In genomic region chr3:144463916-144464315, GRCh38 we compare ENCODE assay signal across 21 cellular contexts.
"Had no signal": no experiment of that assay in that cellular context is flagged by ENCODE, and none has a peak within 500 bp of the region (broad histone marks: within the 10 kb centered on the region; RNA-seq: fewer than 3 reads in every experiment).

No MANE protein-coding gene starts in this region.

- H3K27me3 Mint-ChIP-seq: activated CD4-positive, alpha-beta T cell treated with anti-CD3 and anti-CD28 coated beads, Interleukin-2, amount 10 ng/mL, durations not matched to agents 7 days and 5 days; brain; stimulated activated naive CD8-positive, alpha-beta T cell treated with anti-CD3 and anti-CD28 coated beads, Interleukin-15, Interleukin-2, amounts not matched to agents 100 ng/mL and 50 ng/mL, for 24 hours had no signal

- H3K9me3 ChIP-seq: gastroesophageal sphincter, heart right ventricle, left ventricle myocardium inferior, prostate gland, right atrium auricular region, tibial nerve had no signal

- DNase-seq: activated CD4-positive, alpha-beta T cell treated with anti-CD3 and anti-CD28 coated beads, Interleukin-2, amount 10 ng/mL, durations not matched to agents 7 days and 5 days; activated CD8-positive, alpha-beta T cell treated with anti-CD3 and anti-CD28 coated beads, Interleukin-2, amount 10 ng/mL, durations not matched to agents 7 days and 5 days; activated naive CD4-positive, alpha-beta T cell treated with anti-CD3 and anti-CD28 coated beads for 36 hours; activated T-cell treated with anti-CD3 and anti-CD28 coated beads, Interleukin-2, amount 50 U/mL, for 4 hours; anterior cingulate cortex; central memory CD4-positive, alpha-beta T cell; heart right ventricle; immature natural killer cell; kidney glomerular epithelial cell; left ventricle myocardium inferior; mammary epithelial cell; midbrain; occipital lobe had no signal

- ATAC-seq: activated CD4-positive, CD25-positive, alpha-beta regulatory T cell treated with anti-CD3 and anti-CD28 coated beads, Interleukin-2, amount 50 U/mL, for 24 hours; activated CD8-positive, alpha-beta T cell treated with anti-CD3 and anti-CD28 coated beads, Interleukin-2, amount 10 ng/mL, durations not matched to agents 7 days and 5 days; activated T-cell treated with anti-CD3 and anti-CD28 coated beads, Interleukin-2, amount 50 U/mL, for 4 hours; gastroesophageal sphincter; heart right ventricle had no signal

- H3K27ac Mint-ChIP-seq: activated CD4-positive, alpha-beta T cell treated with anti-CD3 and anti-CD28 coated beads, Interleukin-2, amount 10 ng/mL, durations not matched to agents 7 days and 5 days; activated CD8-positive, alpha-beta T cell treated with anti-CD3 and anti-CD28 coated beads, Interleukin-2, amount 10 ng/mL, durations not matched to agents 7 days and 5 days; activated naive CD4-positive, alpha-beta T cell treated with anti-CD3 and anti-CD28 coated beads for 36 hours; brain; immature natural killer cell; stimulated activated naive CD8-positive, alpha-beta T cell treated with anti-CD3 and anti-CD28 coated beads, Interleukin-15, Interleukin-2, amounts not matched to agents 100 ng/mL and 50 ng/mL, for 24 hours had no signal

- H3K4me3 ChIP-seq: coronary artery, gastroesophageal sphincter, heart right ventricle, left ventricle myocardium inferior, prostate gland, right atrium auricular region, tibial nerve had no signal

- H3K9me3 Mint-ChIP-seq: activated CD4-positive, alpha-beta T cell treated with anti-CD3 and anti-CD28 coated beads, Interleukin-2, amount 10 ng/mL, durations not matched to agents 7 days and 5 days; activated naive CD4-positive, alpha-beta T cell treated with anti-CD3 and anti-CD28 coated beads for 36 hours; activated T-cell treated with anti-CD3 and anti-CD28 coated beads, Interleukin-2, amount 50 U/mL, for 4 hours; stimulated activated naive CD8-positive, alpha-beta T cell treated with anti-CD3 and anti-CD28 coated beads, Interleukin-15, Interleukin-2, amounts not matched to agents 100 ng/mL and 50 ng/mL, for 24 hours had no signal

- H3K4me1 Mint-ChIP-seq: activated CD4-positive, alpha-beta T cell treated with anti-CD3 and anti-CD28 coated beads, Interleukin-2, amount 10 ng/mL, durations not matched to agents 7 days and 5 days; brain; immature natural killer cell had no signal

- H3K4me3 Mint-ChIP-seq: activated CD4-positive, alpha-beta T cell treated with anti-CD3 and anti-CD28 coated beads, Interleukin-2, amount 10 ng/mL, durations not matched to agents 7 days and 5 days; activated CD8-positive, alpha-beta T cell treated with anti-CD3 and anti-CD28 coated beads, Interleukin-2, amount 10 ng/mL, durations not matched to agents 7 days and 5 days; activated naive CD4-positive, alpha-beta T cell treated with anti-CD3 and anti-CD28 coated beads for 36 hours; activated T-cell treated with anti-CD3 and anti-CD28 coated beads, Interleukin-2, amount 50 U/mL, for 4 hours; brain; immature natural killer cell; stimulated activated naive CD8-positive, alpha-beta T cell treated with anti-CD3 and anti-CD28 coated beads, Interleukin-15, Interleukin-2, amounts not matched to agents 100 ng/mL and 50 ng/mL, for 24 hours had no signal

- H3K36me3 Mint-ChIP-seq: brain, immature natural killer cell had no signal

- H3K36me3 ChIP-seq: gastroesophageal sphincter, heart right ventricle, left ventricle myocardium inferior, prostate gland, right atrium auricular region, tibial nerve had no signal

- H3K27ac ChIP-seq: coronary artery, gastroesophageal sphincter, heart right ventricle, left ventricle myocardium inferior, prostate gland, right atrium auricular region, tibial nerve had no signal
